ENCODE assay signal across 8 cellular contexts in the genomic region with DNA sequence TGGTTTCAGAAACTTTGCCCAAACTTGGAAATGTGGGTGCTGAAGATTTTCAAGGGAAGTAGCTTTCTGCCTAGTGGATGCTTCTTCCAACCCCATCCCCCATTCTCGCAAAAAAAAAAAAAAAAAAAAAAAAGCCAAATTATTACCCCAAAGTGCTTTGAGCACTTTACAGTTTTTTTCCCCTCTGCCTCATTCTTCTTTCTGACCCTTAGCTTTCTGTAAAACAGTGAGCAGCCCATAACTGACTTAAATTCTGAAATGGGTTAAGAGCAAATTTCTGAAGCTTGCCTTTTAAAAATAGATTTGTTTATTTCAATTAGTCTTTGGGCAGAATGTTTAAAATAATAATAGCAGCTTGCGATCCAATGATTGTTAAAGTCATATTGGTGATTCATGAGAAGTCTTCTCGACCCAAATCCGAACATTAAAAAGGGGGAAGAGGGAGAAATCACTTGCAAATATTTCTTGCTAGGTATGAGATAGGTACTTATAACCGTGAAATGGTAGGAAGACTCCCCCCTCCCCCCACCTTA. TPM values are rescaled to one million over a fixed set of nuclear protein-coding genes. Genes with fewer than 3 reads are reported as not detected.
DNase-seq lines count a peak whose midpoint lies in the region; ATAC-seq and TF ChIP-seq lines count a peak whose summit lies in the region.

No MANE protein-coding gene starts in this region.

- TF ChIP-seq EP300 in transverse colon (IDR thresholded peaks at IDR 0.05; ENCODE audit: low read depth) = no peak

- H3K27ac ChIP-seq in transverse colon = peak overlapping the region; percentile 30 to 90 (median 80)

- no peak for TF ChIP-seq POLR2A in lower leg skin (IDR thresholded peaks at IDR 0.05)
- no peak for TF ChIP-seq POLR2A in transverse colon (IDR thresholded peaks at IDR 0.05)

- H3K4me1 ChIP-seq in transverse colon = peaks cover 4 to 39% (median 16%) of the 10 kb centered on the region in 4 donors

- TF ChIP-seq CTCF in astrocyte of the cerebellum (IDR thresholded peaks at IDR 0.05; ENCODE audit: low read depth, low read length, missing control alignments) (no peak), lower leg skin (IDR thresholded peaks at IDR 0.05) (no peak), transverse colon (IDR thresholded peaks at IDR 0.05) (no peak)

- H3K27ac Mint-ChIP-seq in activated T-cell treated with anti-CD3 and anti-CD28 coated beads, Interleukin-2, amount 50 U/mL, for 72 hours = peak overlapping the region; percentile 61

- no peaks in the 10 kb centered on the region for H3K9me3 ChIP-seq in transverse colon

- H3K27me3 Mint-ChIP-seq in activated T-cell treated with anti-CD3 and anti-CD28 coated beads, Interleukin-2, amount 50 U/mL, for 72 hours (ENCODE audit: low read depth) = peaks cover 63% of the 10 kb centered on the region

- intact Hi-C loops in lower leg skin (cut with DNase I; ENCODE audit: low total_unique reads) (loop anchor here (5.0 kb wide), 1 partner anchor 741 kb away; no protein-coding TSS in a partner anchor), transverse colon (cut with DNase I; ENCODE audit: low total_unique reads) (loop anchor here (5.0 kb wide), 1 partner anchor 736 kb away; no protein-coding TSS in a partner anchor)

- H3K36me3 ChIP-seq in transverse colon = no peaks in the 10 kb centered on the region

- WGBS in lower leg skin, 2 donors = 1% methylated on average over 5 of the region's 5 CpGs
- WGBS in transverse colon (ENCODE audit: low coverage in 1 of 2), 2 donors = 2 to 3% methylated on average over 5 of the region's 5 CpGs

- H3K9me3 Mint-ChIP-seq in activated T-cell treated with anti-CD3 and anti-CD28 coated beads, Interleukin-2, amount 50 U/mL, for 72 hours = no peaks in the 10 kb centered on the region

- DNase-seq in activated T-cell treated with anti-CD3 and anti-CD28 coated beads, Interleukin-2, amount 50 U/mL, for 72 hours = no peak
- no peak for DNase-seq in activated T-cell treated with anti-CD3 and anti-CD28 coated beads, Interleukin-2, amount 50 U/mL, for 1 hour
- DNase-seq in astrocyte of the cerebellum (ENCODE audit: low read depth) (no peak), lower leg skin (ENCODE audit: low spot score in 2 of 2) (no peak), transverse colon (no peak), NCI-H446 treated with DMSO at 0.1 percent for 48 hours (lab: John Stamatoyannopoulos, UW) (no peak), NCI-H69 (lab: John Stamatoyannopoulos, UW) (no peak), NCI-H146 treated with DMSO at 0.1 percent for 48 hours (lab: John Stamatoyannopoulos, UW; ENCODE audit: unreplicated experiment) (no peak)

- H3K4me1 Mint-ChIP-seq in activated T-cell treated with anti-CD3 and anti-CD28 coated beads, Interleukin-2, amount 50 U/mL, for 72 hours (ENCODE audit: low read depth) = peaks cover 46% of the 10 kb centered on the region

- H3K4me3 Mint-ChIP-seq in activated T-cell treated with anti-CD3 and anti-CD28 coated beads, Interleukin-2, amount 50 U/mL, for 72 hours = peak overlapping the region; percentile 93 to 96

- peaks cover 7 to 12% of the 10 kb centered on the region in 2 donors for H3K36me3 Mint-ChIP-seq in activated T-cell treated with anti-CD3 and anti-CD28 coated beads, Interleukin-2, amount 50 U/mL, for 72 hours (ENCODE audit: insufficient read depth in 2 of 2)

- peak overlapping the region; percentile 67 for H3K4me3 ChIP-seq in astrocyte of the cerebellum (ENCODE audit: low read depth, low read length)
- peak overlapping the region; percentile 31 for H3K4me3 ChIP-seq in lower leg skin (ENCODE audit: low read depth, poor library complexity, severe bottlenecking)
- H3K4me3 ChIP-seq in transverse colon = peak overlapping the region; percentile 6 to 82 (median 56)

- no peak for ATAC-seq in activated T-cell treated with anti-CD3 and anti-CD28 coated beads, Interleukin-2, amount 50 U/mL, for 72 hours (replicated peaks in 1 of 2)

- H3K27me3 ChIP-seq in transverse colon = peaks cover 62% of the 10 kb centered on the region

- in situ Hi-C loops in astrocyte of the cerebellum (cut with HindIII; ENCODE audit: low sequenced_read_pairs) = no loop called here
- in situ Hi-C loops in transverse colon (cut with MboI; ENCODE audit: low pct_ligation_motif_present in 1 of 4, low pct_unique_long_range_greater_than_20kb in 1 of 4, low sequenced_read_pairs in 3 of 4) = loop anchor here in 3 of 4 donors (10.0 to 25.0 kb wide), 2 partner anchors 743 to 756 kb away; no protein-coding TSS in a partner anchor

RNA-seq across cellular contexts. Expression of a gene that starts 1.0 kb away (rescaled TPM):
- 1 to 10 TPM; 1.1 to 2.5 TPM for total RNA-seq in activated T-cell treated with anti-CD3 and anti-CD28 coated beads, Interleukin-2, amount 50 U/mL, for 72 hours
- total RNA-seq in lower leg skin (10 to 100 TPM in 2 of 4 donors, 1 to 10 TPM in 2; 6.1 to 14.0 (median 8.7) TPM), transverse colon (10 to 100 TPM in 1 of 4 donors, 1 to 10 TPM in 3; 3.4 to 25.7 (median 5.3) TPM)
